In genomic region chr7:27119412-27119911, GRCh38 we compare ENCODE assay signal across 14 cellular contexts. TPM values are rescaled to one million over a fixed set of nuclear protein-coding genes. Genes with fewer than 3 reads are reported as not detected.
DNase-seq lines count a peak whose midpoint lies in the region; ATAC-seq, FAIRE-seq and TF ChIP-seq lines count a peak whose summit lies in the region.
"Had no signal": no experiment of that assay in that cellular context is flagged by ENCODE, and none has a peak within 500 bp of the region (broad histone marks: within the 10 kb centered on the region; RNA-seq: fewer than 3 reads in every experiment).

No MANE protein-coding gene starts in this region.

- 0 out of 6 replicates have a peak overlapping the region, but pooled peaks of 1 of the 3 experiments have one; percentile 87 for H3K4me3 ChIP-seq in HepG2 (replicated peaks in 1 of 3; ENCODE audit: insufficient read depth in 1 of 3, low read depth in 2 of 3, low read length in 3 of 3)
- no peak overlapping the region for H3K4me3 ChIP-seq in right lobe of liver
- peak overlapping the region in 3 of 4 donors; percentile 68 to 88 (median 75) for H3K4me3 ChIP-seq in esophagus muscularis mucosa

- H3K9me3 ChIP-seq in HepG2 (ENCODE audit: low read length) (no peaks in the 10 kb centered on the region), right lobe of liver (no peaks in the 10 kb centered on the region), esophagus muscularis mucosa (no peaks in the 10 kb centered on the region)
- H3K9me3 ChIP-seq: BE2C had no signal

- no peaks in the 10 kb centered on the region for H3K36me3 Mint-ChIP-seq in neural crest cell (ENCODE audit: low read depth)

- peaks cover 57% of the 10 kb centered on the region for H3K79me2 ChIP-seq in HepG2 (ENCODE audit: insufficient read depth, low read length)

- TF ChIP-seq POLR2A in HepG2 (IDR thresholded peaks at IDR 0.05; ENCODE audit: insufficient read depth in 1 of 2, low read depth in 2 of 2, low read length in 2 of 2) (no peak), right lobe of liver (IDR thresholded peaks at IDR 0.05) (no peak), esophagus muscularis mucosa (IDR thresholded peaks at IDR 0.05; ENCODE audit: low read depth) (no peak)

- H3K4me2 ChIP-seq in HepG2 (ENCODE audit: low read depth, low read length), result peak overlapping the region; percentile 87

- H3K27ac ChIP-seq in HepG2 (ENCODE audit: extremely low read length, insufficient read depth, low read length), result no peak overlapping the region
- no peak overlapping the region for H3K27ac ChIP-seq in right lobe of liver
- peak overlapping the region; percentile 96 to 100 (median 99) for H3K27ac ChIP-seq in esophagus muscularis mucosa (replicated peaks in 1 of 4)

- peaks cover 13% of the 10 kb centered on the region for H4K20me1 ChIP-seq in HepG2 (ENCODE audit: insufficient read depth, low read length)

- POLR2A ChIA-PET in HepG2 (lab: Yijun Ruan, JAX), result interaction anchor here (0.9 to 5.8 kb wide), 6 partner anchors 8 to 29 kb away, joined by 3 to 118 read pairs (median 4); partner anchors contain the start of gene HOXA4

- in situ Hi-C loops in HepG2 (cut with HindIII; ENCODE audit: extremely low pct_ligation_motif_present, low pct_unique_long_range_greater_than_20kb), result no loop called here

- H3K9ac ChIP-seq in HepG2 (ENCODE audit: insufficient read depth, low read depth, low read length), result no peak overlapping the region

- peaks cover 100% of the 10 kb centered on the region for H3K27me3 Mint-ChIP-seq in neural crest cell (ENCODE audit: low read depth)

- H2AFZ ChIP-seq in HepG2 (ENCODE audit: low read length), result no peak overlapping the region

- 82% methylated on average over 1 of the region's 1 CpG for WGBS in HepG2 (ENCODE audit: low lambda C conversion rate)
- 58% methylated on average over 1 of the region's 1 CpG for WGBS in right lobe of liver (ENCODE audit: insufficient coverage, low coverage, low lambda C conversion rate, missing lambda C conversion rate)
- WGBS in esophagus muscularis mucosa, result 25% methylated on average over 1 of the region's 1 CpG

- FAIRE-seq in HepG2 (lab: Jason Lieb, UNC), result no peak
- FAIRE-seq: GM12892 had no signal

- no peak for ATAC-seq in HepG2
- ATAC-seq in right lobe of liver, result no peak
- ATAC-seq in HG02642 (IDR thresholded peaks at IDR 0.05; ENCODE audit: poor library complexity, unreplicated experiment), result no peak

- H3K9me3 Mint-ChIP-seq in neural crest cell, result no peaks in the 10 kb centered on the region
- H3K9me3 Mint-ChIP-seq: HFFc6 had no signal

- no peak for TF ChIP-seq RAD21 in HepG2 (CRISPR knock-in tag; IDR thresholded peaks at IDR 0.05)

- no peak for TF ChIP-seq EP300 in HepG2 (IDR thresholded peaks at IDR 0.05; ENCODE audit: low read depth in 2 of 2, low read length in 2 of 2)
- TF ChIP-seq EP300 in HepG2 (CRISPR knock-in tag; IDR thresholded peaks at IDR 0.05; ENCODE audit: borderline replicate concordance), result no peak
- TF ChIP-seq EP300 in esophagus muscularis mucosa (IDR thresholded peaks at IDR 0.05), result no peak

- peaks cover 22% of the 10 kb centered on the region for H3K4me1 Mint-ChIP-seq in neural crest cell

- CTCF ChIA-PET in HepG2 (lab: Yijun Ruan, JAX; ENCODE audit: low intra/inter-chr PET ratio, low total read pairs), result no interaction called here

- intact Hi-C loops in HepG2 (cut with micrococcal nuclease; ENCODE audit: unreplicated experiment) (no loop called here), right lobe of liver (cut with DNase I) (no loop called here), esophagus muscularis mucosa (cut with DNase I) (no loop called here)

- TF ChIP-seq CTCF in HepG2 (CRISPR knock-in tag; IDR thresholded peaks at IDR 0.05) (no peak), right lobe of liver (IDR thresholded peaks at IDR 0.05) (no peak), esophagus muscularis mucosa (IDR thresholded peaks at IDR 0.05) (no peak), neural crest cell (conservative IDR thresholded peaks at IDR 0.05) (no peak)

- DNase-seq in HepG2 (ENCODE audit: low spot score) (no peak), right lobe of liver (no peak), esophagus muscularis mucosa (ENCODE audit: extremely low spot score) (no peak), neural crest cell (ENCODE audit: low read depth, low spot score) (no peak), cerebellar cortex (ENCODE audit: low spot score) (no peak)
- DNase-seq in effector CD4-positive, alpha-beta T cell, result no peak
- no peak for DNase-seq in stimulated activated CD4-positive, alpha-beta T cell treated with anti-CD3 and anti-CD28 coated beads, Interleukin-15, amount 100 ng/mL, for 24 hours
- DNase-seq: BE2C, COR-L47, DND-41, HFFc6 had no signal

- H3K36me3 ChIP-seq in HepG2 (replicated peaks in 1 of 2; ENCODE audit: control insufficient read depth in 1 of 2, insufficient read depth in 2 of 2, low read length in 2 of 2) (peaks cover 0 to 7% of the 10 kb centered on the region in 2 experiments; a peak in 2 of 5 replicates), right lobe of liver (no peaks in the 10 kb centered on the region), esophagus muscularis mucosa (no peaks in the 10 kb centered on the region)
- H3K36me3 ChIP-seq: BE2C had no signal

- BruUV-seq in HepG2 (replicated peaks; lab: Mats Ljungman, UMichigan), result no TSS peak

- H3K4me1 ChIP-seq in HepG2 (ENCODE audit: insufficient read depth, low read length), result peaks cover 48% of the 10 kb centered on the region
- peaks cover 0 to 18% (median 3%) of the 10 kb centered on the region in 4 donors for H3K4me1 ChIP-seq in right lobe of liver
- peaks cover 25 to 63% (median 60%) of the 10 kb centered on the region in 4 donors for H3K4me1 ChIP-seq in esophagus muscularis mucosa
- H3K4me1 ChIP-seq: BE2C had no signal

- H3K27me3 ChIP-seq in HepG2 (ENCODE audit: control insufficient read depth in 1 of 2, insufficient read depth in 2 of 2, low read length in 2 of 2), result no peaks in the 10 kb centered on the region; a peak in 1 of 5 replicates
- peaks cover 0 to 16% of the 10 kb centered on the region in 2 donors for H3K27me3 ChIP-seq in right lobe of liver
- no peaks in the 10 kb centered on the region for H3K27me3 ChIP-seq in esophagus muscularis mucosa

- H3K27ac Mint-ChIP-seq in neural crest cell (ENCODE audit: unreplicated experiment), result no peak overlapping the region
- H3K27ac Mint-ChIP-seq: HFFc6 had no signal

- H3K4me3 Mint-ChIP-seq in neural crest cell, result peak overlapping the region; percentile 82
- H3K4me3 Mint-ChIP-seq: HFFc6 had no signal

RNA-seq across cellular contexts. Expression of gene HOXA4, which starts 11.1 kb away (rescaled TPM):
- total RNA-seq in HepG2 (2016; rRNA removed; fragmentation: Illumina TruSeq; extraction: Trizol) (1.8 and 2.4 TPM in 2 replicates), right lobe of liver (1 to 10 TPM in 1 of 6 experiments, under 1 TPM in 4, not detected in 1; 0.55 to 1.6 (median 0.75) TPM), esophagus muscularis mucosa (10 to 100 TPM; 12.5 to 26.8 (median 18.1) TPM), neural crest cell (0.68 and 0.96 TPM in 2 replicates)
- total RNA-seq in HepG2 (2016; cell fraction: cytosol; rRNA removed; fragmentation: Illumina TruSeq; extraction: Trizol; ENCODE audit: low read depth), result 2.0 and 2.2 TPM in 2 replicates
- 1.0 and 2.0 TPM in 2 replicates for total RNA-seq in HepG2 (2016; cell fraction: insoluble cytoplasmic fraction; rRNA removed; fragmentation: Illumina TruSeq; extraction: Trizol)
- 2.9 and 3.2 TPM in 2 replicates for total RNA-seq in HepG2 (2016; cell fraction: membrane; rRNA removed; fragmentation: Illumina TruSeq; extraction: Trizol)
- total RNA-seq in HepG2 (2016; cell fraction: nucleus; rRNA removed; fragmentation: Illumina TruSeq; extraction: Trizol), result 0.53 and 1.8 TPM in 2 replicates
- polyA plus RNA-seq in HepG2 (2011; rRNA removed), result 4.3 and 5.4 TPM in 2 replicates
- 4.7 and 6.2 TPM in 2 replicates for polyA plus RNA-seq in HepG2 (2011; cell fraction: cytosol; rRNA removed)
- polyA plus RNA-seq in HepG2 (2011; cell fraction: nucleus; rRNA removed), result 5.3 and 5.5 TPM in 2 replicates
- 5.2 and 7.3 TPM in 2 replicates for polyA plus RNA-seq in HepG2 (2012)
- 7.9 and 8.8 TPM in 2 replicates for polyA plus RNA-seq in HepG2 (2016; cell fraction: cytosol; fragmentation: Illumina TruSeq; extraction: Trizol; ENCODE audit: low read depth)
- 7.2 and 9.1 TPM in 2 replicates for polyA plus RNA-seq in HepG2 (2016; cell fraction: insoluble cytoplasmic fraction; fragmentation: Illumina TruSeq; extraction: Trizol; ENCODE audit: low read depth)
- polyA plus RNA-seq in HepG2 (2016; cell fraction: membrane; fragmentation: Illumina TruSeq; extraction: Trizol; ENCODE audit: low read depth), result 10.6 and 13.1 TPM in 2 replicates
- 9.4 and 10.8 TPM in 2 replicates for polyA plus RNA-seq in HepG2 (2016; cell fraction: nucleus; fragmentation: Illumina TruSeq; extraction: Trizol; ENCODE audit: insufficient read depth, low read depth)
- 0.56 and 2.4 TPM in 2 replicates for polyA minus RNA-seq in HepG2 (2011; rRNA and poly(A)+ RNA removed; ENCODE audit: low replicate concordance)
- 1.7 and 2.3 TPM in 2 replicates for polyA minus RNA-seq in HepG2 (2011; cell fraction: cytosol; rRNA and poly(A)+ RNA removed)
- polyA minus RNA-seq in HepG2 (2011; cell fraction: nucleus; rRNA and poly(A)+ RNA removed), result 1.4 and 2.7 TPM in 2 replicates

RNA-seq across cellular contexts. Expression of gene HOXA2, which starts 17.0 kb away (rescaled TPM):
- 0.22 TPM in 1 of 2 replicates, not detected in the other for total RNA-seq in HepG2 (2016; rRNA removed; fragmentation: Illumina TruSeq; extraction: Trizol)
- total RNA-seq in HepG2 (2016; cell fraction: cytosol; rRNA removed; fragmentation: Illumina TruSeq; extraction: Trizol; ENCODE audit: low read depth), result 0.10 and 0.35 TPM in 2 replicates
- total RNA-seq in HepG2 (2016; cell fraction: insoluble cytoplasmic fraction; rRNA removed; fragmentation: Illumina TruSeq; extraction: Trizol), result 0.15 TPM in 1 of 2 replicates, not detected in the other
- total RNA-seq in HepG2 (2016; cell fraction: membrane; rRNA removed; fragmentation: Illumina TruSeq; extraction: Trizol), result 0.09 and 0.17 TPM in 2 replicates
- total RNA-seq in HepG2 (2016; cell fraction: nucleus; rRNA removed; fragmentation: Illumina TruSeq; extraction: Trizol), result 0.63 and 1.3 TPM in 2 replicates
- 0.20 and 0.29 TPM in 2 replicates for polyA plus RNA-seq in HepG2 (2011; rRNA removed)
- 0.03 and 0.08 TPM in 2 replicates for polyA plus RNA-seq in HepG2 (2011; cell fraction: cytosol; rRNA removed)
- polyA plus RNA-seq in HepG2 (2011; cell fraction: nucleus; rRNA removed), result 1.1 and 1.3 TPM in 2 replicates
- polyA plus RNA-seq in HepG2 (2012), result 0.21 and 0.27 TPM in 2 replicates
- 0.12 and 0.16 TPM in 2 replicates for polyA plus RNA-seq in HepG2 (2016; cell fraction: cytosol; fragmentation: Illumina TruSeq; extraction: Trizol; ENCODE audit: low read depth)
- polyA plus RNA-seq in HepG2 (2016; cell fraction: insoluble cytoplasmic fraction; fragmentation: Illumina TruSeq; extraction: Trizol; ENCODE audit: low read depth), result 0.15 and 0.48 TPM in 2 replicates
- 0.23 and 0.26 TPM in 2 replicates for polyA plus RNA-seq in HepG2 (2016; cell fraction: membrane; fragmentation: Illumina TruSeq; extraction: Trizol; ENCODE audit: low read depth)
- polyA plus RNA-seq in HepG2 (2016; cell fraction: nucleus; fragmentation: Illumina TruSeq; extraction: Trizol; ENCODE audit: insufficient read depth, low read depth), result 2.9 and 3.3 TPM in 2 replicates
- polyA minus RNA-seq in HepG2 (2011; rRNA and poly(A)+ RNA removed; ENCODE audit: low replicate concordance), result 0.24 TPM in 1 of 2 replicates, not detected in the other
- polyA minus RNA-seq in HepG2 (2011; cell fraction: cytosol; rRNA and poly(A)+ RNA removed), result not detected in 2 replicates
- polyA minus RNA-seq in HepG2 (2011; cell fraction: nucleus; rRNA and poly(A)+ RNA removed), result 1.5 and 1.9 TPM in 2 replicates
- total RNA-seq in right lobe of liver, result under 1 TPM in 3 of 6 experiments, not detected in 3; 0.16 to 0.19 (median 0.17) TPM
- total RNA-seq in esophagus muscularis mucosa, result 1 to 10 TPM; 3.3 to 5.4 (median 4.4) TPM
- 41.2 and 41.6 TPM in 2 replicates for total RNA-seq in neural crest cell
- total RNA-seq: A172 had no signal

RNA-seq across cellular contexts. Expression of gene HOXA1, which starts 23.7 kb away (rescaled TPM):
- total RNA-seq in HepG2 (2016; rRNA removed; fragmentation: Illumina TruSeq; extraction: Trizol) (0.20 TPM in 1 of 2 replicates, not detected in the other), right lobe of liver (under 1 TPM in 5 of 6 experiments, not detected in 1; 0.09 to 0.31 (median 0.17) TPM), esophagus muscularis mucosa (1 to 10 TPM in 1 of 4 donors, under 1 TPM in 3; 0.17 to 1.4 (median 0.56) TPM), neural crest cell (3.5 and 3.6 TPM in 2 replicates)
- total RNA-seq in HepG2 (2016; cell fraction: cytosol; rRNA removed; fragmentation: Illumina TruSeq; extraction: Trizol; ENCODE audit: low read depth), result not detected in 2 replicates
- total RNA-seq in HepG2 (2016; cell fraction: insoluble cytoplasmic fraction; rRNA removed; fragmentation: Illumina TruSeq; extraction: Trizol), result 0.11 TPM in 1 of 2 replicates, not detected in the other
- total RNA-seq in HepG2 (2016; cell fraction: membrane; rRNA removed; fragmentation: Illumina TruSeq; extraction: Trizol), result 0.14 and 0.15 TPM in 2 replicates
- total RNA-seq in HepG2 (2016; cell fraction: nucleus; rRNA removed; fragmentation: Illumina TruSeq; extraction: Trizol), result not detected in 2 replicates
- 0.18 and 0.31 TPM in 2 replicates for polyA plus RNA-seq in HepG2 (2011; rRNA removed)
- polyA plus RNA-seq in HepG2 (2011; cell fraction: cytosol; rRNA removed), result 0.09 and 0.13 TPM in 2 replicates
- polyA plus RNA-seq in HepG2 (2011; cell fraction: nucleus; rRNA removed), result 0.71 and 0.92 TPM in 2 replicates
- polyA plus RNA-seq in HepG2 (2012), result 0.11 and 0.30 TPM in 2 replicates
- polyA plus RNA-seq in HepG2 (2016; cell fraction: cytosol; fragmentation: Illumina TruSeq; extraction: Trizol; ENCODE audit: low read depth), result 0.11 TPM in 1 of 2 replicates, not detected in the other
- 0.42 and 0.43 TPM in 2 replicates for polyA plus RNA-seq in HepG2 (2016; cell fraction: insoluble cytoplasmic fraction; fragmentation: Illumina TruSeq; extraction: Trizol; ENCODE audit: low read depth)
- polyA plus RNA-seq in HepG2 (2016; cell fraction: membrane; fragmentation: Illumina TruSeq; extraction: Trizol; ENCODE audit: low read depth), result 0.31 and 0.33 TPM in 2 replicates
- 1.0 and 1.4 TPM in 2 replicates for polyA plus RNA-seq in HepG2 (2016; cell fraction: nucleus; fragmentation: Illumina TruSeq; extraction: Trizol; ENCODE audit: insufficient read depth, low read depth)
- 0.05 and 0.10 TPM in 2 replicates for polyA minus RNA-seq in HepG2 (2011; rRNA and poly(A)+ RNA removed; ENCODE audit: low replicate concordance)
- polyA minus RNA-seq in HepG2 (2011; cell fraction: cytosol; rRNA and poly(A)+ RNA removed), result not detected in 2 replicates
- 0.25 and 0.52 TPM in 2 replicates for polyA minus RNA-seq in HepG2 (2011; cell fraction: nucleus; rRNA and poly(A)+ RNA removed)
- total RNA-seq: A172 had no signal

RNA-seq across cellular contexts. Expression of gene HOXA5, which starts 24.0 kb away (rescaled TPM):
- total RNA-seq in HepG2 (2016; rRNA removed; fragmentation: Illumina TruSeq; extraction: Trizol), result 3.2 and 3.9 TPM in 2 replicates
- 0.71 and 0.97 TPM in 2 replicates for total RNA-seq in HepG2 (2016; cell fraction: cytosol; rRNA removed; fragmentation: Illumina TruSeq; extraction: Trizol; ENCODE audit: low read depth)
- 3.0 TPM in 2 replicates for total RNA-seq in HepG2 (2016; cell fraction: insoluble cytoplasmic fraction; rRNA removed; fragmentation: Illumina TruSeq; extraction: Trizol)
- total RNA-seq in HepG2 (2016; cell fraction: membrane; rRNA removed; fragmentation: Illumina TruSeq; extraction: Trizol), result 2.1 and 3.2 TPM in 2 replicates
- 2.1 and 4.1 TPM in 2 replicates for total RNA-seq in HepG2 (2016; cell fraction: nucleus; rRNA removed; fragmentation: Illumina TruSeq; extraction: Trizol)
- polyA plus RNA-seq in HepG2 (2011; rRNA removed), result 3.6 and 4.0 TPM in 2 replicates
- polyA plus RNA-seq in HepG2 (2011; cell fraction: cytosol; rRNA removed), result 2.0 TPM in 2 replicates
- polyA plus RNA-seq in HepG2 (2011; cell fraction: nucleus; rRNA removed), result 4.0 and 4.1 TPM in 2 replicates
- 2.3 TPM in 2 replicates for polyA plus RNA-seq in HepG2 (2012)
- polyA plus RNA-seq in HepG2 (2016; cell fraction: cytosol; fragmentation: Illumina TruSeq; extraction: Trizol; ENCODE audit: low read depth), result 0.70 and 1.1 TPM in 2 replicates
- 4.1 and 4.3 TPM in 2 replicates for polyA plus RNA-seq in HepG2 (2016; cell fraction: insoluble cytoplasmic fraction; fragmentation: Illumina TruSeq; extraction: Trizol; ENCODE audit: low read depth)
- 2.2 and 2.8 TPM in 2 replicates for polyA plus RNA-seq in HepG2 (2016; cell fraction: membrane; fragmentation: Illumina TruSeq; extraction: Trizol; ENCODE audit: low read depth)
- polyA plus RNA-seq in HepG2 (2016; cell fraction: nucleus; fragmentation: Illumina TruSeq; extraction: Trizol; ENCODE audit: insufficient read depth, low read depth), result 6.4 and 8.6 TPM in 2 replicates
- polyA minus RNA-seq in HepG2 (2011; rRNA and poly(A)+ RNA removed; ENCODE audit: low replicate concordance), result 0.98 and 2.8 TPM in 2 replicates
- 1.1 and 2.2 TPM in 2 replicates for polyA minus RNA-seq in HepG2 (2011; cell fraction: cytosol; rRNA and poly(A)+ RNA removed)
- 2.7 and 3.4 TPM in 2 replicates for polyA minus RNA-seq in HepG2 (2011; cell fraction: nucleus; rRNA and poly(A)+ RNA removed)
- 1 to 10 TPM in 2 of 6 experiments, under 1 TPM in 4; 0.18 to 1.5 (median 0.65) TPM for total RNA-seq in right lobe of liver
- total RNA-seq in esophagus muscularis mucosa, result 10 to 100 TPM in 3 of 4 donors, 1 to 10 TPM in 1; 7.8 to 24.8 (median 14.7) TPM
- total RNA-seq in neural crest cell, result 3.2 and 4.3 TPM in 2 replicates

RNA-seq across cellular contexts. Expression of gene HOXA6, which starts 28.1 kb away (rescaled TPM):
- total RNA-seq in HepG2 (2016; rRNA removed; fragmentation: Illumina TruSeq; extraction: Trizol) (0.95 and 1.3 TPM in 2 replicates), right lobe of liver (not detected), esophagus muscularis mucosa (under 1 TPM in 2 of 4 donors, not detected in 2; 0.66 to 0.92 TPM), neural crest cell (1.6 and 2.0 TPM in 2 replicates)
- 0.71 TPM in 1 of 2 replicates, not detected in the other for total RNA-seq in HepG2 (2016; cell fraction: cytosol; rRNA removed; fragmentation: Illumina TruSeq; extraction: Trizol; ENCODE audit: low read depth)
- 0.79 and 1.2 TPM in 2 replicates for total RNA-seq in HepG2 (2016; cell fraction: insoluble cytoplasmic fraction; rRNA removed; fragmentation: Illumina TruSeq; extraction: Trizol)
- 0.41 and 0.65 TPM in 2 replicates for total RNA-seq in HepG2 (2016; cell fraction: membrane; rRNA removed; fragmentation: Illumina TruSeq; extraction: Trizol)
- total RNA-seq in HepG2 (2016; cell fraction: nucleus; rRNA removed; fragmentation: Illumina TruSeq; extraction: Trizol), result 1.1 and 3.7 TPM in 2 replicates
- 0.68 and 1.5 TPM in 2 replicates for polyA plus RNA-seq in HepG2 (2011; rRNA removed)
- 0.38 and 0.74 TPM in 2 replicates for polyA plus RNA-seq in HepG2 (2011; cell fraction: cytosol; rRNA removed)
- 4.3 and 4.7 TPM in 2 replicates for polyA plus RNA-seq in HepG2 (2011; cell fraction: nucleus; rRNA removed)
- 0.47 and 0.68 TPM in 2 replicates for polyA plus RNA-seq in HepG2 (2012)
- polyA plus RNA-seq in HepG2 (2016; cell fraction: cytosol; fragmentation: Illumina TruSeq; extraction: Trizol; ENCODE audit: low read depth), result 0.18 TPM in 1 of 2 replicates, not detected in the other
- 0.94 and 0.99 TPM in 2 replicates for polyA plus RNA-seq in HepG2 (2016; cell fraction: insoluble cytoplasmic fraction; fragmentation: Illumina TruSeq; extraction: Trizol; ENCODE audit: low read depth)
- 0.22 TPM in 1 of 2 replicates, not detected in the other for polyA plus RNA-seq in HepG2 (2016; cell fraction: membrane; fragmentation: Illumina TruSeq; extraction: Trizol; ENCODE audit: low read depth)
- polyA plus RNA-seq in HepG2 (2016; cell fraction: nucleus; fragmentation: Illumina TruSeq; extraction: Trizol; ENCODE audit: insufficient read depth, low read depth), result 3.5 and 4.1 TPM in 2 replicates
- 1.2 and 2.5 TPM in 2 replicates for polyA minus RNA-seq in HepG2 (2011; rRNA and poly(A)+ RNA removed; ENCODE audit: low replicate concordance)
- polyA minus RNA-seq in HepG2 (2011; cell fraction: cytosol; rRNA and poly(A)+ RNA removed), result 0.79 TPM in 1 of 2 replicates, not detected in the other
- polyA minus RNA-seq in HepG2 (2011; cell fraction: nucleus; rRNA and poly(A)+ RNA removed), result 2.1 and 3.0 TPM in 2 replicates
- total RNA-seq: A172 had no signal

Comparison
In these comparisons a context has a peak if more than half of its experiments do, and no peak if none do; other contexts are left out.
1. H3K27ac ChIP-seq: peak in esophagus muscularis mucosa (4 of 4); none in HepG2 (single experiment) and right lobe of liver (0 of 3).
2. H3K4me3 ChIP-seq: peak in esophagus muscularis mucosa (3 of 4); none in right lobe of liver (0 of 3).